2 cellular contexts compared by ENCODE assay signal in the genomic region with DNA sequence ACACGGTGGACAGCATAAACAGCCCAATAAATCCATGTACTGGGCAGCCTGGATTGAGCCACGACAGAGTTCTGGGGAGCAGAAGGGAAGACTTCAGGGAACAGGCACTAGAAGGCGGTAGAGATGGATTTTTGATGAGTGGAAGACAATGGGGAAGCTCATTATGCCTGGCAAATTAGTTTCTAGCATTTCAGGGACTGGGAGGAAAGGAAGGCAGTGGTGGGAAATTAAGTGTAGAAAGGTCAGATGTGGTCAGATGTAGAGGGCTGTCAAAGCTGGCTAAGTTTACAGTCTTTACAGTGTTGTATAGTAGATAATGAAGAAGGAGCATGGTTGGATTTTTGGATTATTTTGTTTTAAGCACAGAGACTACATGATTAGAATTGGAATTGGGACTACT.
A peak's percentile ranks its signal among the peaks of the same experiment; 100 is the strongest.
TF ChIP-seq lines count a peak whose summit lies in the region.

No MANE protein-coding gene starts in this region.

TF ChIP-seq in HEK293T, 16 proteins besides CTCF, POLR2A, EP300 and RAD21 (continued from another document):
- TF ChIP-seq FOXK2 (IDR thresholded peaks at IDR 0.05) = no peak

TF ChIP-seq in K562, 482 proteins besides CTCF, POLR2A, EP300 and RAD21 (continued from another document and continues in another):
- TF ChIP-seq, protein P1, sequence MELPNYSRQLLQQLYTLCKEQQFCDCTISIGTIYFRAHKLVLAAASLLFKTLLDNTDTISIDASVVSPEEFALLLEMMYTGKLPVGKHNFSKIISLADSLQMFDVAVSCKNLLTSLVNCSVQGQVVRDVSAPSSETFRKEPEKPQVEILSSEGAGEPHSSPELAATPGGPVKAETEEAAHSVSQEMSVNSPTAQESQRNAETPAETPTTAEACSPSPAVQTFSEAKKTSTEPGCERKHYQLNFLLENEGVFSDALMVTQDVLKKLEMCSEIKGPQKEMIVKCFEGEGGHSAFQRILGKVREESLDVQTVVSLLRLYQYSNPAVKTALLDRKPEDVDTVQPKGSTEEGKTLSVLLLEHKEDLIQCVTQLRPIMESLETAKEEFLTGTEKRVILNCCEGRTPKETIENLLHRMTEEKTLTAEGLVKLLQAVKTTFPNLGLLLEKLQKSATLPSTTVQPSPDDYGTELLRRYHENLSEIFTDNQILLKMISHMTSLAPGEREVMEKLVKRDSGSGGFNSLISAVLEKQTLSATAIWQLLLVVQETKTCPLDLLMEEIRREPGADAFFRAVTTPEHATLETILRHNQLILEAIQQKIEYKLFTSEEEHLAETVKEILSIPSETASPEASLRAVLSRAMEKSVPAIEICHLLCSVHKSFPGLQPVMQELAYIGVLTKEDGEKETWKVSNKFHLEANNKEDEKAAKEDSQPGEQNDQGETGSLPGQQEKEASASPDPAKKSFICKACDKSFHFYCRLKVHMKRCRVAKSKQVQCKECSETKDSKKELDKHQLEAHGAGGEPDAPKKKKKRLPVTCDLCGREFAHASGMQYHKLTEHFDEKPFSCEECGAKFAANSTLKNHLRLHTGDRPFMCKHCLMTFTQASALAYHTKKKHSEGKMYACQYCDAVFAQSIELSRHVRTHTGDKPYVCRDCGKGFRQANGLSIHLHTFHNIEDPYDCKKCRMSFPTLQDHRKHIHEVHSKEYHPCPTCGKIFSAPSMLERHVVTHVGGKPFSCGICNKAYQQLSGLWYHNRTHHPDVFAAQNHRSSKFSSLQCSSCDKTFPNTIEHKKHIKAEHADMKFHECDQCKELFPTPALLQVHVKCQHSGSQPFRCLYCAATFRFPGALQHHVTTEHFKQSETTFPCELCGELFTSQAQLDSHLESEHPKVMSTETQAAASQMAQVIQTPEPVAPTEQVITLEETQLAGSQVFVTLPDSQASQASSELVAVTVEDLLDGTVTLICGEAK (IDR thresholded peaks at IDR 0.05) = no peak
- TF ChIP-seq, protein P1 (CRISPR knock-in tag; IDR thresholded peaks at IDR 0.05) = no peak
- TF ChIP-seq ZC3H11A (IDR thresholded peaks at IDR 0.05; ENCODE audit: low read depth, low read length) (no peak), ETV1 (tag; conservative IDR thresholded peaks at IDR 0.05; ENCODE audit: low read depth) (no peak), CBFA2T3 (IDR thresholded peaks at IDR 0.05) (peak; percentile 32; the same call in 1 of the 2 replicates), ARHGAP35 (IDR thresholded peaks at IDR 0.05; ENCODE audit: partially characterized antibody) (no peak), CBX5 (IDR thresholded peaks at IDR 0.05; ENCODE audit: borderline replicate concordance, low read depth) (no peak), CC2D1A (IDR thresholded peaks at IDR 0.05) (no peak), CREB1 (IDR thresholded peaks at IDR 0.05) (no peak), CREB1 (CRISPR knock-in tag; IDR thresholded peaks at IDR 0.05) (no peak), SNIP1 (IDR thresholded peaks at IDR 0.05; ENCODE audit: low read depth) (no peak), ILF3 (IDR thresholded peaks at IDR 0.05; ENCODE audit: borderline replicate concordance) (no peak), HOXB6 (CRISPR knock-in tag; IDR thresholded peaks at IDR 0.05; ENCODE audit: borderline replicate concordance) (no peak), XRCC3 (IDR thresholded peaks at IDR 0.05) (no peak), DEAF1 (CRISPR knock-in tag; IDR thresholded peaks at IDR 0.05) (no peak), ZNF134 (CRISPR knock-in tag; conservative IDR thresholded peaks at IDR 0.05) (no peak), LCOR (CRISPR knock-in tag; IDR thresholded peaks at IDR 0.05) (no peak), MLLT1 (IDR thresholded peaks at IDR 0.05) (peak in 1 of 2 experiments; percentile 51; a peak in 1 of 4 replicates), ZNF699 (CRISPR knock-in tag; IDR thresholded peaks at IDR 0.05; ENCODE audit: insufficient replicate concordance) (no peak), CEBPZ (IDR thresholded peaks at IDR 0.05; ENCODE audit: borderline replicate concordance, low read depth, low read length) (no peak), SOX6 (IDR thresholded peaks at IDR 0.05) (peak; percentile 58; the same call in 1 of the 2 replicates), CCAR2 (IDR thresholded peaks at IDR 0.05; ENCODE audit: low read depth, low read length) (no peak), ZNF121 (CRISPR knock-in tag; conservative IDR thresholded peaks at IDR 0.05) (no peak), KDM5B (IDR thresholded peaks at IDR 0.05; ENCODE audit: insufficient replicate concordance, low read depth, low read length) (no peak), ARID1B (IDR thresholded peaks at IDR 0.05) (0 out of 2 replicates have a peak, but pooled peaks have one; percentile 14), RFX7 (CRISPR knock-in tag; IDR thresholded peaks at IDR 0.05) (0 out of 2 replicates have a peak, but pooled peaks have one; percentile 30), SMAD4 (CRISPR knock-in tag; conservative IDR thresholded peaks at IDR 0.05) (no peak), PKNOX1 (IDR thresholded peaks at IDR 0.05) (peak; percentile 58; the same call in 1 of the 2 replicates), TCF15 (CRISPR knock-in tag; IDR thresholded peaks at IDR 0.05) (no peak), HES1 (IDR thresholded peaks at IDR 0.05; ENCODE audit: low read depth) (no peak), EHMT2 (IDR thresholded peaks at IDR 0.05) (no peak), RUNX1 (IDR thresholded peaks at IDR 0.05; ENCODE audit: low read depth) (no peak), WHSC1 (IDR thresholded peaks at IDR 0.05; ENCODE audit: low read length) (no peak), ATF1 (CRISPR knock-in tag; IDR thresholded peaks at IDR 0.05) (no peak), ATF1 (tag; IDR thresholded peaks at IDR 0.05) (no peak), HDAC1 (IDR thresholded peaks at IDR 0.05) (0 out of 4 replicates have a peak, but pooled peaks of 1 of the 2 experiments have one; percentile 16)
- TF ChIP-seq, protein P2, sequence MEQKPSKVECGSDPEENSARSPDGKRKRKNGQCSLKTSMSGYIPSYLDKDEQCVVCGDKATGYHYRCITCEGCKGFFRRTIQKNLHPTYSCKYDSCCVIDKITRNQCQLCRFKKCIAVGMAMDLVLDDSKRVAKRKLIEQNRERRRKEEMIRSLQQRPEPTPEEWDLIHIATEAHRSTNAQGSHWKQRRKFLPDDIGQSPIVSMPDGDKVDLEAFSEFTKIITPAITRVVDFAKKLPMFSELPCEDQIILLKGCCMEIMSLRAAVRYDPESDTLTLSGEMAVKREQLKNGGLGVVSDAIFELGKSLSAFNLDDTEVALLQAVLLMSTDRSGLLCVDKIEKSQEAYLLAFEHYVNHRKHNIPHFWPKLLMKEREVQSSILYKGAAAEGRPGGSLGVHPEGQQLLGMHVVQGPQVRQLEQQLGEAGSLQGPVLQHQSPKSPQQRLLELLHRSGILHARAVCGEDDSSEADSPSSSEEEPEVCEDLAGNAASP (IDR thresholded peaks at IDR 0.05) = no peak
- TF ChIP-seq, protein P3, sequence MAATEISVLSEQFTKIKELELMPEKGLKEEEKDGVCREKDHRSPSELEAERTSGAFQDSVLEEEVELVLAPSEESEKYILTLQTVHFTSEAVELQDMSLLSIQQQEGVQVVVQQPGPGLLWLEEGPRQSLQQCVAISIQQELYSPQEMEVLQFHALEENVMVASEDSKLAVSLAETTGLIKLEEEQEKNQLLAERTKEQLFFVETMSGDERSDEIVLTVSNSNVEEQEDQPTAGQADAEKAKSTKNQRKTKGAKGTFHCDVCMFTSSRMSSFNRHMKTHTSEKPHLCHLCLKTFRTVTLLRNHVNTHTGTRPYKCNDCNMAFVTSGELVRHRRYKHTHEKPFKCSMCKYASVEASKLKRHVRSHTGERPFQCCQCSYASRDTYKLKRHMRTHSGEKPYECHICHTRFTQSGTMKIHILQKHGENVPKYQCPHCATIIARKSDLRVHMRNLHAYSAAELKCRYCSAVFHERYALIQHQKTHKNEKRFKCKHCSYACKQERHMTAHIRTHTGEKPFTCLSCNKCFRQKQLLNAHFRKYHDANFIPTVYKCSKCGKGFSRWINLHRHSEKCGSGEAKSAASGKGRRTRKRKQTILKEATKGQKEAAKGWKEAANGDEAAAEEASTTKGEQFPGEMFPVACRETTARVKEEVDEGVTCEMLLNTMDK (IDR thresholded peaks at IDR 0.05; ENCODE audit: borderline replicate concordance, insufficient read depth, low read depth, low read length, poor library complexity, severe bottlenecking) = no peak
